ENCODE assay signal across 18 cellular contexts in the genomic region with DNA sequence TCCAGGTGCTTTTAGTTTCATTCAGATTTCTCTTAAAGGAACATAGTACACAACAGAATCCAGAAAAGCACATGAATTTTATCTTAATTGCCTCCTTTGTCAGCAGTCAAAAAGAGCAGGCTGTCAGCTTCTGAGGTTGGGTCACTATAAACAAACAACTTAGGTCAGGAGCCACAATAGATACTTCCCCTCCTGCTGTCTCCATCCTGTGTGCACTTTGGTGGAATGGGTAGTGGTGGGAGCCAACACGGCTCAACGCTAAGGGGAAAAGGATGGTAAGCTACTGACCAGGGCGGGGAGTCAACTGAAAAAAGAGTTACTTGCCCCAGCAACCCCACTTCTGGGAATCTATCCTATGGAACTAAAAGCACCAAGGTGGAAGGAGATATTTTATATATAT.
"Had no signal": no experiment of that assay in that cellular context is flagged by ENCODE, and none has a peak within 500 bp of the region (broad histone marks: within the 10 kb centered on the region; RNA-seq: fewer than 3 reads in every experiment).

No MANE protein-coding gene starts in this region.

- H3K36me3 ChIP-seq: esophagus squamous epithelium, upper lobe of right lung, WERI-Rb-1 had no signal

- H3K4me3 Mint-ChIP-seq: activated naive CD8-positive, alpha-beta T cell treated with anti-CD3 and anti-CD28 coated beads for 36 hours; activated T-helper 1 cell treated with anti-CD3 and anti-CD28 coated beads, Interleukin-12 subunit alpha, Interleukin-12 subunit beta, Interleukin-2, Interleukin-4 antibody, amounts not matched to agents 30 ng/mL and 10 ng/mL and 1 ng/mL, durations not matched to agents 14 hours and 24 hours and 36 hours; mesothelial cell of epicardium; nephron had no signal

- H3K36me3 Mint-ChIP-seq: activated naive CD8-positive, alpha-beta T cell treated with anti-CD3 and anti-CD28 coated beads for 36 hours; mesothelial cell of epicardium had no signal

- H3K27ac Mint-ChIP-seq: activated naive CD8-positive, alpha-beta T cell treated with anti-CD3 and anti-CD28 coated beads for 36 hours; activated T-helper 1 cell treated with anti-CD3 and anti-CD28 coated beads, Interleukin-12 subunit alpha, Interleukin-12 subunit beta, Interleukin-2, Interleukin-4 antibody, amounts not matched to agents 30 ng/mL and 10 ng/mL and 1 ng/mL, durations not matched to agents 14 hours and 24 hours and 36 hours; mesothelial cell of epicardium; nephron; progenitor cell of endocrine pancreas had no signal

- H3K9me3 ChIP-seq: esophagus squamous epithelium, upper lobe of right lung had no signal

- H3K9me3 Mint-ChIP-seq: activated naive CD8-positive, alpha-beta T cell treated with anti-CD3 and anti-CD28 coated beads for 36 hours; activated T-helper 1 cell treated with anti-CD3 and anti-CD28 coated beads, Interleukin-12 subunit alpha, Interleukin-12 subunit beta, Interleukin-2, Interleukin-4 antibody, amounts not matched to agents 30 ng/mL and 10 ng/mL and 1 ng/mL, durations not matched to agents 14 hours and 24 hours and 36 hours; nephron had no signal

- ATAC-seq: left colon, upper lobe of right lung had no signal

- H3K4me1 ChIP-seq: esophagus squamous epithelium, upper lobe of right lung had no signal

- H3K27ac ChIP-seq: esophagus squamous epithelium, hepatocyte, upper lobe of right lung, WERI-Rb-1 had no signal

- H3K4me3 ChIP-seq: esophagus squamous epithelium, hepatocyte, lung, upper lobe of right lung had no signal

- DNase-seq: activated CD4-positive, alpha-beta T cell treated with anti-CD3 and anti-CD28 coated beads, Interleukin-2, amount 50 U/mL, for 48 hours; activated naive CD4-positive, alpha-beta T cell; activated naive CD8-positive, alpha-beta T cell treated with anti-CD3 and anti-CD28 coated beads for 36 hours; activated T-cell treated with anti-CD3 and anti-CD28 coated beads for 4 hours; amniotic stem cell; effector CD8-positive, alpha-beta T cell; esophagus squamous epithelium; islet precursor cell; left colon; stimulated activated naive CD4-positive, alpha-beta T cell; upper lobe of right lung; WERI-Rb-1 had no signal

- H3K4me1 Mint-ChIP-seq: activated naive CD8-positive, alpha-beta T cell treated with anti-CD3 and anti-CD28 coated beads for 36 hours; mesothelial cell of epicardium; nephron had no signal

- H3K27me3 ChIP-seq: upper lobe of right lung had no signal
